In genomic region chr13:30138511-30138910, GRCh38 we compare ENCODE assay signal across 30 cellular contexts.
A peak's percentile ranks its signal among the peaks of the same experiment; 100 is the strongest.
DNase-seq lines count a peak whose midpoint lies in the region; ATAC-seq, FAIRE-seq and TF ChIP-seq lines count a peak whose summit lies in the region.
"Had no signal": no experiment of that assay in that cellular context is flagged by ENCODE, and none has a peak within 500 bp of the region (broad histone marks: within the 10 kb centered on the region; RNA-seq: fewer than 3 reads in every experiment).

No MANE protein-coding gene starts in this region.

- intact Hi-C loops in IMR-90 (cut with micrococcal nuclease) (loop anchor here (10.0 kb wide), 4 partner anchors 166 to 726 kb away; partner anchors contain the start of gene KATNAL1), endothelial cell of umbilical vein (cut with micrococcal nuclease) (loop anchor here (10.0 kb wide), 1 partner anchor 166 kb away; the partner anchor contains the start of gene KATNAL1)

- H2AK5ac ChIP-seq in IMR-90 (ENCODE audit: low read depth, low read length) = peak overlapping the region; percentile 82

- TF ChIP-seq RAD21 in IMR-90 (IDR thresholded peaks at IDR 0.05; ENCODE audit: low read length) = no peak

- H3K9me3 ChIP-seq in IMR-90 (ENCODE audit: control insufficient read depth, insufficient read depth, low read length) = no peaks in the 10 kb centered on the region
- no peaks in the 10 kb centered on the region for H3K9me3 ChIP-seq in SK-N-MC (ENCODE audit: low read depth, low read length)
- no peaks in the 10 kb centered on the region for H3K9me3 ChIP-seq in endothelial cell of umbilical vein (replicated peaks; ENCODE audit: control insufficient read depth, insufficient read depth, low read length)
- H3K9me3 ChIP-seq: Caco-2, left lung, psoas muscle, sigmoid colon, SJCRH30 had no signal

- H3K27me3 ChIP-seq in IMR-90 (ENCODE audit: control insufficient read depth, insufficient read depth, low read length) = 0 out of 2 replicates have a peak, but pooled peaks cover 2% of the 10 kb centered on the region
- H3K27me3 ChIP-seq in endothelial cell of umbilical vein (ENCODE audit: control insufficient read depth in 2 of 2, insufficient read depth in 2 of 2, low read length in 2 of 2) = no peaks in the 10 kb centered on the region
- H3K27me3 ChIP-seq: left lung, sigmoid colon, SJCRH30 had no signal

- peak overlapping the region; percentile 35 for H2BK20ac ChIP-seq in IMR-90 (ENCODE audit: low read depth, low read length)

- H3K4me1 ChIP-seq in IMR-90 (ENCODE audit: control insufficient read depth, insufficient read depth, low read length) (peaks cover 18% of the 10 kb centered on the region), endothelial cell of umbilical vein (ENCODE audit: control insufficient read depth, extremely low read depth, insufficient read depth, low read length) (peaks cover 24% of the 10 kb centered on the region)
- H3K4me1 ChIP-seq: psoas muscle had no signal

- POLR2A ChIA-PET in IMR-90 (lab: Charles Lee; ENCODE audit: unreplicated experiment) = interaction anchor here (0.6 kb wide), 1 partner anchor 380 kb away, joined by 6 read pairs; no protein-coding TSS in a partner anchor
- POLR2A ChIA-PET in endothelial cell of umbilical vein (lab: Charles Lee) = interaction anchor here (1.1 kb wide), 1 partner anchor 726 kb away, joined by 3 read pairs; no protein-coding TSS in a partner anchor

- BruUV-seq in IMR-90 (replicated peaks; lab: Mats Ljungman, UMichigan) = no TSS peak
- no TSS peak for BruUV-seq in endothelial cell of umbilical vein (replicated peaks; lab: Mats Ljungman, UMichigan)

- H4K91ac ChIP-seq in IMR-90 (ENCODE audit: insufficient read depth, low read depth, low read length) = peak overlapping the region; percentile 56

- H2AFZ ChIP-seq in IMR-90 (replicated peaks; ENCODE audit: low read length, poor library complexity) (peak overlapping the region; percentile 4), endothelial cell of umbilical vein (ENCODE audit: low read depth, low read length) (no peak overlapping the region)

- peak overlapping the region; percentile 83 for H2BK120ac ChIP-seq in IMR-90 (ENCODE audit: low read depth, low read length)

- DNase-seq in IMR-90 (no peak), SK-N-MC (ENCODE audit: low read depth, low spot score) (no peak), endothelial cell of umbilical vein (ENCODE audit: low read depth, low spot score) (peak; percentile 57), pulmonary artery endothelial cell (ENCODE audit: low read depth, low spot score) (peak; percentile 27), HTR-8/SVneo (ENCODE audit: insufficient read length, low spot score) (no peak)
- no peak for DNase-seq in stimulated activated CD4-positive, alpha-beta T cell treated with anti-CD3 and anti-CD28 coated beads, Interleukin-4, amount 100 ng/mL, for 1 hour
- DNase-seq: activated B cell treated with CpG ODN at 0.5 μM for 24 hours; activated CD4-positive, alpha-beta T cell treated with anti-CD3 and anti-CD28 coated beads, Interleukin-2, amount 10 ng/mL, durations not matched to agents 7 days and 5 days; activated naive CD4-positive, alpha-beta T cell; activated T-cell treated with anti-CD3 and anti-CD28 coated beads, Interleukin-2, amount 50 U/mL, for 48 hours; Caco-2; DMS53; effector memory CD4-positive, alpha-beta T cell; head of caudate nucleus; islet precursor cell; left lung; NCI-H1417; NCI-H2029; NCI-H524; psoas muscle; sigmoid colon; SJCRH30; substantia nigra; T-helper 9 cell had no signal

- peak overlapping the region; percentile 1; the same call in 1 of the 2 replicates for H3K23ac ChIP-seq in IMR-90 (ENCODE audit: low read depth, low read length)

- H3K9me1 ChIP-seq in IMR-90 (ENCODE audit: insufficient read depth, low read length) (peaks cover 12% of the 10 kb centered on the region), endothelial cell of umbilical vein (replicated peaks; ENCODE audit: control insufficient read depth, extremely low read depth, insufficient read depth, low read length) (no peaks in the 10 kb centered on the region)

- H3K4me3 ChIP-seq in IMR-90 (ENCODE audit: insufficient read depth, low read depth, low read length) (no peak overlapping the region), SK-N-MC (no peak overlapping the region), endothelial cell of umbilical vein (replicated peaks in 1 of 3; ENCODE audit: insufficient read depth in 1 of 3, low read depth in 1 of 3, low read length in 3 of 3) (no peak overlapping the region)
- H3K4me3 ChIP-seq: left lung, psoas muscle, sigmoid colon, SJCRH30 had no signal

- TF ChIP-seq CTCF in IMR-90 (conservative IDR thresholded peaks at IDR 0.05; ENCODE audit: low read depth, low read length) = no peak
- TF ChIP-seq CTCF in endothelial cell of umbilical vein (IDR thresholded peaks at IDR 0.05; ENCODE audit: extremely low read depth in 1 of 2, insufficient read depth in 1 of 2, low read depth in 1 of 2, low read length in 2 of 2) = no peak

- no peaks in the 10 kb centered on the region for H3K36me3 ChIP-seq in IMR-90 (ENCODE audit: control insufficient read depth, insufficient read depth, low read length)
- no peaks in the 10 kb centered on the region for H3K36me3 ChIP-seq in SK-N-MC (ENCODE audit: insufficient read depth, low read length)
- H3K36me3 ChIP-seq in endothelial cell of umbilical vein (ENCODE audit: control insufficient read depth in 2 of 2, extremely low read depth in 1 of 2, insufficient read depth in 2 of 2, low read length in 2 of 2) = no peaks in the 10 kb centered on the region
- H3K36me3 ChIP-seq: left lung, sigmoid colon, SJCRH30 had no signal

- H4K20me1 ChIP-seq in IMR-90 (ENCODE audit: insufficient read depth, low read length) = peaks cover 14% of the 10 kb centered on the region
- no peaks in the 10 kb centered on the region for H4K20me1 ChIP-seq in endothelial cell of umbilical vein (replicated peaks; ENCODE audit: control insufficient read depth, extremely low read depth, insufficient read depth, low read length)

- no peaks in the 10 kb centered on the region for H3K79me2 ChIP-seq in endothelial cell of umbilical vein (ENCODE audit: control insufficient read depth, insufficient read depth, low read length)

- H2AK9ac ChIP-seq in IMR-90 (replicated peaks; ENCODE audit: low read depth, low read length, poor library complexity) = no peak overlapping the region

- peak overlapping the region in 1 of 2 experiments; percentile 72; a peak in 1 of 4 replicates for H4K8ac ChIP-seq in IMR-90 (ENCODE audit: low read depth in 2 of 2, low read length in 2 of 2)

- H3K56ac ChIP-seq in IMR-90 (ENCODE audit: extremely low read depth, insufficient read depth, low read length) = no peak overlapping the region

- no peak for TF ChIP-seq POLR2A in IMR-90 (IDR thresholded peaks at IDR 0.05; ENCODE audit: low read depth, low read length)
- TF ChIP-seq POLR2A in endothelial cell of umbilical vein (IDR thresholded peaks at IDR 0.05; ENCODE audit: low read depth, low read length) = no peak

- H3K4ac ChIP-seq in IMR-90 (ENCODE audit: low read depth, low read length) = peak overlapping the region; percentile 81

- no peak overlapping the region for H2BK5ac ChIP-seq in IMR-90 (ENCODE audit: low read depth, low read length, poor library complexity, severe bottlenecking)

- FAIRE-seq in endothelial cell of umbilical vein (lab: Jason Lieb, UNC) (peak; percentile 60), HTR-8/SVneo (lab: Jason Lieb, UNC) (no peak)
- FAIRE-seq: GM12891, H54 had no signal

- peak overlapping the region; percentile 10 for H3K14ac ChIP-seq in IMR-90 (replicated peaks; ENCODE audit: low read depth, low read length)

- H3K79me1 ChIP-seq in IMR-90 (ENCODE audit: low read depth in 1 of 2, low read length in 2 of 2) = no peaks in the 10 kb centered on the region

- H4K5ac ChIP-seq in IMR-90 (ENCODE audit: low read depth, low read length) = no peak overlapping the region

- peak overlapping the region; percentile 14; the same call in 1 of the 2 replicates for H3K18ac ChIP-seq in IMR-90 (ENCODE audit: low read depth, low read length)

- H3K4me2 ChIP-seq in IMR-90 (ENCODE audit: low read depth, low read length) (no peak overlapping the region), endothelial cell of umbilical vein (ENCODE audit: insufficient read depth, low read length) (no peak overlapping the region)
- H3K4me2 ChIP-seq: KMS-11 had no signal

- H2BK15ac ChIP-seq in IMR-90 (ENCODE audit: low read depth, low read length) = peak overlapping the region; percentile 20; the same call in 1 of the 3 replicates

- CTCF ChIA-PET in IMR-90 (lab: Yijun Ruan, JAX) = interaction anchor here (0.6 kb wide), 1 partner anchor 152 kb away, joined by 3 read pairs; no protein-coding TSS in a partner anchor
- CTCF ChIA-PET in endothelial cell of umbilical vein (lab: Charles Lee) = no interaction called here

- dilution Hi-C loops in IMR-90 (cut with HindIII; ENCODE audit: low sequenced_read_pairs, unreplicated experiment) = no loop called here
- dilution Hi-C loops in endothelial cell of umbilical vein (cut with MboI; ENCODE audit: extremely low pct_ligation_motif_present, low sequenced_read_pairs) = loop anchor here (25.0 kb wide), 1 partner anchor 199 kb away; no protein-coding TSS in a partner anchor

- in situ Hi-C loops in IMR-90 (cut with MboI; ENCODE audit: low sequenced_read_pairs) = loop anchor here (10.0 to 25.0 kb wide), 3 partner anchors 306 to 899 kb away; no protein-coding TSS in a partner anchor

- no peak overlapping the region for H3K27ac ChIP-seq in IMR-90 (ENCODE audit: insufficient read depth, low read length)
- peak overlapping the region; percentile 42; the same call in 1 of the 2 replicates for H3K27ac ChIP-seq in SK-N-MC
- peak overlapping the region; percentile 4 for H3K27ac ChIP-seq in endothelial cell of umbilical vein (ENCODE audit: insufficient read depth, low read depth, low read length)
- H3K27ac ChIP-seq: C4-2B, KMS-11, left lung, psoas muscle, sigmoid colon, SJCRH30 had no signal

- H3K9ac ChIP-seq in IMR-90 (ENCODE audit: low read depth, low read length) = no peak overlapping the region
- no peak overlapping the region for H3K9ac ChIP-seq in SK-N-MC (ENCODE audit: insufficient read length)
- no peak overlapping the region for H3K9ac ChIP-seq in endothelial cell of umbilical vein (replicated peaks; ENCODE audit: extremely low read depth, insufficient read depth, low read length)
- H3K9ac ChIP-seq: KMS-11 had no signal

- 40% methylated on average over 2 of the region's 8 CpGs; no CpG with 5 or more reads in 1 of the 2 experiments for WGBS in IMR-90 (ENCODE audit: extremely low coverage in 2 of 2, insufficient read length in 1 of 2), 2 experiments

- ATAC-seq in IMR-90 (ENCODE audit: low read depth) (no peak), HG02840 (IDR thresholded peaks at IDR 0.05; ENCODE audit: low FRiP score, unreplicated experiment) (no peak)
- ATAC-seq: left lung; psoas muscle; stimulated activated effector memory CD8-positive, alpha-beta T cell treated with anti-CD3 and anti-CD28 coated beads, Interleukin-12 subunit alpha, Interleukin-12 subunit beta, amount 100 ng/mL, for 72 hours had no signal

TF ChIP-seq in IMR-90, 13 proteins besides CTCF, POLR2A, EP300 and RAD21 (continues in another document):
- TF ChIP-seq CEBPB (IDR thresholded peaks at IDR 0.05; ENCODE audit: low read depth, low read length) = no peak

TF ChIP-seq in endothelial cell of umbilical vein, 7 proteins besides CTCF, POLR2A, EP300 and RAD21 (continues in another document):
- peak; percentile 38 for TF ChIP-seq GATA2 (IDR thresholded peaks at IDR 0.05; ENCODE audit: insufficient read depth, insufficient read length, low read depth, low read length)

Comparison
In these comparisons a context has a peak if more than half of its experiments do, and no peak if none do; other contexts are left out.
1. DNase-seq: peak in endothelial cell of umbilical vein (single experiment) and pulmonary artery endothelial cell (single experiment); none in IMR-90 (single experiment), SK-N-MC (single experiment), stimulated activated CD4-positive, alpha-beta T cell treated with anti-CD3 and anti-CD28 coated beads, Interleukin-4, amount 100 ng/mL, for 1 hour (single experiment) and HTR-8/SVneo (single experiment).